Comparison of ENCODE assay signal across 10 cellular contexts in the genomic region with DNA sequence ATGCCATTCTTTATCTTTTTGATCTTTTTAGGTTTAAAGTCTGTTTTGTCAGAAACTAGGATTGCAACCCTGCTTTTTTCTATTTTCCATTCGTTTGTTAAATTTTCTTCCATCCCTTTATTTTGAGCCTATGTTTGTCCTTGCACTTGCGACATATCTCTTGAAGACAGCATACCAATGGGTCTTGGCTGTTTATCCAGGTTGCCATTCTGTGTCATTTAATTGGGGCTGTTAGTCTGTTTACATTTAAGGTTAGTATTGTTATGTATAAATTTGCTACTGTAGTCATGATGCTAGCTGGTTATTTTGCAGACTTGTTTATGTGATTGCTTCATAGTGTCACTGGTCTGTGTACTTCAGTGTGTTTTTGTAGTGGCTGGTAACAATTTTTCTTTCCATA. TPM values are rescaled to one million over a fixed set of nuclear protein-coding genes. Genes with fewer than 3 reads are reported as not detected.
"Had no signal": no experiment of that assay in that cellular context is flagged by ENCODE, and none has a peak within 500 bp of the region (broad histone marks: within the 10 kb centered on the region; RNA-seq: fewer than 3 reads in every experiment).

No MANE protein-coding gene starts in this region.

RNA-seq across cellular contexts. Expression of a gene that starts 21.3 kb away (rescaled TPM):
- total RNA-seq: OCI-LY7, PC-9 had no signal

RNA-seq across cellular contexts. Expression of a gene that starts 32.1 kb away (rescaled TPM):
- total RNA-seq: OCI-LY7, PC-3, PC-9, Peyer's patch, Right ventricle myocardium inferior, Right ventricle myocardium superior, RPMI7951, SJCRH30, SK-MEL-5 had no signal
- polyA plus RNA-seq: SK-N-SH had no signal
